1 cellular context compared by ENCODE assay signal in genomic region chr3:57746156-57747125, GRCh38.
TF ChIP-seq lines count a peak whose summit lies in the region.

No MANE protein-coding gene starts in this region.

TF ChIP-seq in K562, 482 proteins besides CTCF, POLR2A, EP300 and RAD21:
- no peak for TF ChIP-seq ZEB2 (IDR thresholded peaks at IDR 0.05)
- no peak for TF ChIP-seq PPARD (CRISPR knock-in tag; IDR thresholded peaks at IDR 0.05)
- peak in 1 of 2 experiments; percentile 69; a peak in 2 of 4 replicates for TF ChIP-seq RCOR1 (IDR thresholded peaks at IDR 0.05; ENCODE audit: borderline replicate concordance in 1 of 2, low read depth in 2 of 2, low read length in 2 of 2)
- peak; percentile 21 to 37; a peak in 2 of 4 replicates for TF ChIP-seq KDM1A (IDR thresholded peaks at IDR 0.05)
- TF ChIP-seq NFIC (IDR thresholded peaks at IDR 0.05): 0 out of 2 replicates have a peak, but pooled peaks have one; percentile 5
- TF ChIP-seq DMBX1 (CRISPR knock-in tag; IDR thresholded peaks at IDR 0.05; ENCODE audit: borderline replicate concordance): no peak
- TF ChIP-seq, protein P1, sequence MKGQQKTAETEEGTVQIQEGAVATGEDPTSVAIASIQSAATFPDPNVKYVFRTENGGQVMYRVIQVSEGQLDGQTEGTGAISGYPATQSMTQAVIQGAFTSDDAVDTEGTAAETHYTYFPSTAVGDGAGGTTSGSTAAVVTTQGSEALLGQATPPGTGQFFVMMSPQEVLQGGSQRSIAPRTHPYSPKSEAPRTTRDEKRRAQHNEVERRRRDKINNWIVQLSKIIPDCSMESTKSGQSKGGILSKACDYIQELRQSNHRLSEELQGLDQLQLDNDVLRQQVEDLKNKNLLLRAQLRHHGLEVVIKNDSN (CRISPR knock-in tag; IDR thresholded peaks at IDR 0.05): no peak
- TF ChIP-seq CTCFL (IDR thresholded peaks at IDR 0.05; ENCODE audit: borderline replicate concordance, insufficient read depth, low read depth, low read length, poor library complexity, severe bottlenecking): no peak
- TF ChIP-seq ZFP91 (CRISPR knock-in tag; IDR thresholded peaks at IDR 0.05): no peak
- no peak for TF ChIP-seq PHF8 (IDR thresholded peaks at IDR 0.05; ENCODE audit: borderline replicate concordance, low read length)
